Comparison of ENCODE assay signal across 22 cellular contexts in genomic region chr2:188077757-188078156, GRCh38.
"Had no signal": no experiment of that assay in that cellular context is flagged by ENCODE, and none has a peak within 500 bp of the region (broad histone marks: within the 10 kb centered on the region; RNA-seq: fewer than 3 reads in every experiment).

No MANE protein-coding gene starts in this region.

- H3K4me3 ChIP-seq: colonic mucosa, esophagus muscularis mucosa, heart right ventricle, left lung, lower lobe of right lung, mucosa of descending colon had no signal

- FAIRE-seq: endothelial cell of umbilical vein, frontal cortex, keratinocyte had no signal

- H3K36me3 Mint-ChIP-seq: naive B cell had no signal

- H3K4me1 ChIP-seq: colonic mucosa, esophagus muscularis mucosa, foreskin keratinocyte, heart right ventricle, left lung, lower lobe of right lung had no signal

- H3K27me3 ChIP-seq: colonic mucosa, esophagus muscularis mucosa, foreskin keratinocyte, heart right ventricle, left lung had no signal

- ATAC-seq: effector memory CD8-positive, alpha-beta T cell; foreskin keratinocyte; heart right ventricle; left cardiac atrium; left lung; left ventricle myocardium superior; lower lobe of right lung; mucosa of descending colon had no signal

- H3K27ac Mint-ChIP-seq: dendritic cell treated with granulocyte-macrophage colony-stimulating factor and Interleukin-4, amounts not matched to agents 40 ng/mL and 50 ng/mL, for 4 days; effector memory CD8-positive, alpha-beta T cell; mesothelial cell of epicardium; naive B cell had no signal

- DNase-seq: colonic mucosa; cortex of kidney; effector CD8-positive, alpha-beta T cell; effector memory CD8-positive, alpha-beta T cell; foreskin keratinocyte; glutamatergic neuron; head of caudate nucleus; heart right ventricle; hippocampal formation; left cardiac atrium; left lung; left ventricle myocardium superior; lower lobe of right lung; mesenchymal stem cell; mucosa of descending colon; naive B cell had no signal

- H3K36me3 ChIP-seq: colonic mucosa, esophagus muscularis mucosa, heart right ventricle, left lung, lower lobe of right lung had no signal

- H3K9me3 ChIP-seq: colonic mucosa had no signal

- H3K4me1 Mint-ChIP-seq: mesothelial cell of epicardium, naive B cell had no signal

- H3K4me3 Mint-ChIP-seq: dendritic cell treated with granulocyte-macrophage colony-stimulating factor and Interleukin-4, amounts not matched to agents 40 ng/mL and 50 ng/mL, for 4 days; effector memory CD8-positive, alpha-beta T cell; mesothelial cell of epicardium; naive B cell had no signal

- H3K27me3 Mint-ChIP-seq: dendritic cell treated with granulocyte-macrophage colony-stimulating factor and Interleukin-4, amounts not matched to agents 40 ng/mL and 50 ng/mL, for 4 days; effector memory CD8-positive, alpha-beta T cell; naive B cell had no signal

- H3K27ac ChIP-seq: colonic mucosa, esophagus muscularis mucosa, foreskin keratinocyte, heart right ventricle, left lung, lower lobe of right lung had no signal
